Comparison of ENCODE assay signal across 8 cellular contexts in the genomic region with DNA sequence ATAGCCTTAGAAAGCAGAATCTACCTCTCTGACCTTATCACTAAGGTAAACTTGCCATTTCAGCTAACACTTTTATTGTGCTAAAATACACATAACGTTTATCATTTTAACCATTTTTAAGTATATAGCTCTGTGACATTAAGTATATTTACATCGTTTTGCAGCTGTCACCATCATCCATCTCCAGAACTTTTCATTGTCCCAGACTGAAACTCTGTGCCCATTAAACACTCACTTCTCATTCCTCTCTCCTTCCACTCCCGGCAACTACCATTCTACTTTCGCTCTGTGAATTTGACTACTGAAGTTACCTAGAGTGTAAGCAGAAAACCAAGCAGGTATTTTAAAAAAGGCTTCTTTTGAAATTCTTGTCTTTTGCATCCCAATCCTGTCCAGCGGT. TPM values are rescaled to one million over a fixed set of nuclear protein-coding genes. Genes with fewer than 3 reads are reported as not detected.
DNase-seq lines count a peak whose midpoint lies in the region; ATAC-seq and TF ChIP-seq lines count a peak whose summit lies in the region.

No MANE protein-coding gene starts in this region.

- TF ChIP-seq POLR2A in breast epithelium (IDR thresholded peaks at IDR 0.05) (no peak), gastroesophageal sphincter (IDR thresholded peaks at IDR 0.05) (no peak)

- no peak for TF ChIP-seq EP300 in gastroesophageal sphincter (IDR thresholded peaks at IDR 0.05)

- H3K9ac ChIP-seq in BLaER1 treated with 17β-estradiol and CSF1 and Interleukin-3, amounts not matched to agents 10 nM and 100 nM, result peak overlapping the region; percentile 86 to 95 (median 93); a peak in 21 of 22 replicates

- peaks cover 14% of the 10 kb centered on the region for H3K36me3 Mint-ChIP-seq in natural killer cell

- H3K27ac Mint-ChIP-seq in natural killer cell, result peak overlapping the region; percentile 99 to 100

- peaks cover 11 to 39% (median 23%) of the 10 kb centered on the region in 11 experiments for H3K36me3 ChIP-seq in BLaER1 treated with 17β-estradiol and CSF1 and Interleukin-3, amounts not matched to agents 10 nM and 100 nM
- no peaks in the 10 kb centered on the region for H3K36me3 ChIP-seq in breast epithelium
- peaks cover 0 to 16% of the 10 kb centered on the region in 2 donors for H3K36me3 ChIP-seq in gastroesophageal sphincter

- no peaks in the 10 kb centered on the region for H3K27me3 ChIP-seq in BLaER1 treated with 17β-estradiol and CSF1 and Interleukin-3, amounts not matched to agents 10 nM and 100 nM
- H3K27me3 ChIP-seq in breast epithelium, result no peaks in the 10 kb centered on the region
- no peaks in the 10 kb centered on the region for H3K27me3 ChIP-seq in gastroesophageal sphincter

- no peak for TF ChIP-seq CTCF in breast epithelium (IDR thresholded peaks at IDR 0.05)
- no peak for TF ChIP-seq CTCF in natural killer cell (IDR thresholded peaks at IDR 0.05)
- TF ChIP-seq CTCF in gastroesophageal sphincter (IDR thresholded peaks at IDR 0.05), result no peak

- DNase-seq in Jurkat, Clone E6-1 (ENCODE audit: low read depth, low spot score), result no peak
- DNase-seq in breast epithelium (ENCODE audit: low spot score in 2 of 2) (no peak), natural killer cell (no peak), NCI-H2196 treated with DMSO at 0.1 percent for 48 hours (lab: John Stamatoyannopoulos, UW; ENCODE audit: unreplicated experiment) (no peak)
- DNase-seq in activated CD4-positive, alpha-beta T cell treated with anti-CD3 and anti-CD28 coated beads for 1 hour, result no peak
- no peak for DNase-seq in activated CD4-positive, alpha-beta T cell treated with anti-CD3 and anti-CD28 coated beads, Interleukin-2, amount 50 U/mL, for 1 hour

- H3K4me3 Mint-ChIP-seq in natural killer cell, result peak overlapping the region; percentile 97

- peaks cover 16 to 23% (median 20%) of the 10 kb centered on the region in 10 experiments for H3K4me1 ChIP-seq in BLaER1 treated with 17β-estradiol and CSF1 and Interleukin-3, amounts not matched to agents 10 nM and 100 nM
- H3K4me1 ChIP-seq in breast epithelium, result peaks cover 0 to 3% of the 10 kb centered on the region in 2 donors
- H3K4me1 ChIP-seq in gastroesophageal sphincter, result peaks cover 3 to 57% (median 10%) of the 10 kb centered on the region in 3 donors

- ATAC-seq in natural killer cell (no peak), gastroesophageal sphincter (no peak)

- intact Hi-C loops in breast epithelium (cut with DNase I; ENCODE audit: low total_unique reads), result no loop called here
- intact Hi-C loops in natural killer cell (cut with micrococcal nuclease), result no loop called here

- peak overlapping the region; percentile 79 to 93 (median 88) for H3K4me3 ChIP-seq in BLaER1 treated with 17β-estradiol and CSF1 and Interleukin-3, amounts not matched to agents 10 nM and 100 nM
- peak overlapping the region; percentile 93 for H3K4me3 ChIP-seq in Jurkat, Clone E6-1 (ENCODE audit: low read length)
- H3K4me3 ChIP-seq in breast epithelium, result peak overlapping the region in 2 of 3 donors; percentile 84 to 95
- H3K4me3 ChIP-seq in gastroesophageal sphincter, result peak overlapping the region in 1 of 2 donors; percentile 62

- H3K4me2 ChIP-seq in BLaER1 treated with 17β-estradiol and CSF1 and Interleukin-3, amounts not matched to agents 10 nM and 100 nM, result peak overlapping the region; percentile 78 to 97 (median 90)

- peaks cover 0 to 15% (median 0%) of the 10 kb centered on the region in 11 experiments; a peak in 2 of 22 replicates for H4K20me1 ChIP-seq in BLaER1 treated with 17β-estradiol and CSF1 and Interleukin-3, amounts not matched to agents 10 nM and 100 nM

- peaks cover 44 to 45% of the 10 kb centered on the region in 2 donors for H3K4me1 Mint-ChIP-seq in natural killer cell

- H3K9me3 ChIP-seq in BLaER1 treated with 17β-estradiol and CSF1 and Interleukin-3, amounts not matched to agents 10 nM and 100 nM (replicated peaks in 1 of 11), result no peaks in the 10 kb centered on the region
- no peaks in the 10 kb centered on the region for H3K9me3 ChIP-seq in breast epithelium
- H3K9me3 ChIP-seq in gastroesophageal sphincter, result no peaks in the 10 kb centered on the region

- H3K27me3 Mint-ChIP-seq in natural killer cell (ENCODE audit: low read depth in 2 of 2), result peaks cover 3 to 7% of the 10 kb centered on the region in 2 donors

- no peaks in the 10 kb centered on the region for H3K9me3 Mint-ChIP-seq in natural killer cell

- peak overlapping the region in 6 of 11 experiments; percentile 95 to 99 (median 96); a peak in 6 of 22 replicates for H3K27ac ChIP-seq in BLaER1 treated with 17β-estradiol and CSF1 and Interleukin-3, amounts not matched to agents 10 nM and 100 nM
- H3K27ac ChIP-seq in breast epithelium (no peak overlapping the region), gastroesophageal sphincter (peak overlapping the region in 1 of 4 donors; percentile 99)

- WGBS in gastroesophageal sphincter (ENCODE audit: low coverage in 1 of 2), 2 donors, result 47 to 51% methylated on average over 3 to 5 of the region's 5 CpGs

RNA-seq across cellular contexts. Expression of a gene that starts 1.3 kb away (rescaled TPM):
- polyA plus RNA-seq in Jurkat, Clone E6-1 (2012; ENCODE audit: insufficient read depth, insufficient read length), result 58.6 TPM
- total RNA-seq in breast epithelium (10 to 100 TPM; 40.3 to 50.2 (median 43.9) TPM), natural killer cell (10 to 100 TPM; 28.3 to 33.1 (median 31.9) TPM), gastroesophageal sphincter (10 to 100 TPM; 43.5 to 57.6 (median 50.3) TPM)

RNA-seq across cellular contexts. Expression of a gene that starts 53.6 kb away (rescaled TPM):
- polyA plus RNA-seq in Jurkat, Clone E6-1 (2012; ENCODE audit: insufficient read depth, insufficient read length), result 50.4 TPM
- total RNA-seq in breast epithelium, result 10 to 100 TPM; 52.6 to 83.9 (median 66.7) TPM
- 10 to 100 TPM; 59.0 to 62.1 (median 59.8) TPM for total RNA-seq in natural killer cell
- 10 to 100 TPM; 28.1 to 78.6 (median 34.9) TPM for total RNA-seq in gastroesophageal sphincter

Comparison
In these comparisons a context has a peak if more than half of its experiments do, and no peak if none do; other contexts are left out.
1. H3K27ac ChIP-seq: peak in BLaER1 treated with 17β-estradiol and CSF1 and Interleukin-3, amounts not matched to agents 10 nM and 100 nM (6 of 11); none in breast epithelium (0 of 2).